Comparison of ENCODE assay signal across 1 cellular context in the genomic region with DNA sequence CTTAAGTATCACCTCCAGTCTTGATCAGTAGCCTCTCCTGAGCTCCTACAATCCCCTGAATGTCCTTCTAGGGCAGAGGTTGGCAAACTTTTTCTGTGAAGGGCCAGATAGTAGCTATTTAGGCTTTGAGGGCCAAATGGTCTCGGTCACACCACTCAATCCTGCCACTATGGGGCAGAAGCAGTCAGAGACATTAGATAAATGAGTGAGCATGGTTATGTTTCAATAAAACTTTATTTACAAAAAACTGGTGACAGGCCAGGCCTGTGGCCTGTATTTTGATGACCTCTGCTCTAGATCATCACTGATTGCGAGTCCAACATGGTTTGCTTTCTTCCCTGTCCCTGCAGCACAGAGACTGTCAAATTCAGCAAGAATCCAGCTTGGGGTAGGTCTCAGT.
TF ChIP-seq lines count a peak whose summit lies in the region.

No MANE protein-coding gene starts in this region.

TF ChIP-seq in GM23338, 12 proteins besides CTCF, POLR2A, EP300 and RAD21 (continued from another document):
- TF ChIP-seq EZH2 (IDR thresholded peaks at IDR 0.05; ENCODE audit: low read depth, unreplicated experiment), result no peak
- TF ChIP-seq CREB1 (CRISPR knock-in tag; IDR thresholded peaks at IDR 0.05; ENCODE audit: low read depth), result no peak
- no peak for TF ChIP-seq STAT1 (IDR thresholded peaks at IDR 0.05; ENCODE audit: unreplicated experiment)
- TF ChIP-seq, protein P1, sequence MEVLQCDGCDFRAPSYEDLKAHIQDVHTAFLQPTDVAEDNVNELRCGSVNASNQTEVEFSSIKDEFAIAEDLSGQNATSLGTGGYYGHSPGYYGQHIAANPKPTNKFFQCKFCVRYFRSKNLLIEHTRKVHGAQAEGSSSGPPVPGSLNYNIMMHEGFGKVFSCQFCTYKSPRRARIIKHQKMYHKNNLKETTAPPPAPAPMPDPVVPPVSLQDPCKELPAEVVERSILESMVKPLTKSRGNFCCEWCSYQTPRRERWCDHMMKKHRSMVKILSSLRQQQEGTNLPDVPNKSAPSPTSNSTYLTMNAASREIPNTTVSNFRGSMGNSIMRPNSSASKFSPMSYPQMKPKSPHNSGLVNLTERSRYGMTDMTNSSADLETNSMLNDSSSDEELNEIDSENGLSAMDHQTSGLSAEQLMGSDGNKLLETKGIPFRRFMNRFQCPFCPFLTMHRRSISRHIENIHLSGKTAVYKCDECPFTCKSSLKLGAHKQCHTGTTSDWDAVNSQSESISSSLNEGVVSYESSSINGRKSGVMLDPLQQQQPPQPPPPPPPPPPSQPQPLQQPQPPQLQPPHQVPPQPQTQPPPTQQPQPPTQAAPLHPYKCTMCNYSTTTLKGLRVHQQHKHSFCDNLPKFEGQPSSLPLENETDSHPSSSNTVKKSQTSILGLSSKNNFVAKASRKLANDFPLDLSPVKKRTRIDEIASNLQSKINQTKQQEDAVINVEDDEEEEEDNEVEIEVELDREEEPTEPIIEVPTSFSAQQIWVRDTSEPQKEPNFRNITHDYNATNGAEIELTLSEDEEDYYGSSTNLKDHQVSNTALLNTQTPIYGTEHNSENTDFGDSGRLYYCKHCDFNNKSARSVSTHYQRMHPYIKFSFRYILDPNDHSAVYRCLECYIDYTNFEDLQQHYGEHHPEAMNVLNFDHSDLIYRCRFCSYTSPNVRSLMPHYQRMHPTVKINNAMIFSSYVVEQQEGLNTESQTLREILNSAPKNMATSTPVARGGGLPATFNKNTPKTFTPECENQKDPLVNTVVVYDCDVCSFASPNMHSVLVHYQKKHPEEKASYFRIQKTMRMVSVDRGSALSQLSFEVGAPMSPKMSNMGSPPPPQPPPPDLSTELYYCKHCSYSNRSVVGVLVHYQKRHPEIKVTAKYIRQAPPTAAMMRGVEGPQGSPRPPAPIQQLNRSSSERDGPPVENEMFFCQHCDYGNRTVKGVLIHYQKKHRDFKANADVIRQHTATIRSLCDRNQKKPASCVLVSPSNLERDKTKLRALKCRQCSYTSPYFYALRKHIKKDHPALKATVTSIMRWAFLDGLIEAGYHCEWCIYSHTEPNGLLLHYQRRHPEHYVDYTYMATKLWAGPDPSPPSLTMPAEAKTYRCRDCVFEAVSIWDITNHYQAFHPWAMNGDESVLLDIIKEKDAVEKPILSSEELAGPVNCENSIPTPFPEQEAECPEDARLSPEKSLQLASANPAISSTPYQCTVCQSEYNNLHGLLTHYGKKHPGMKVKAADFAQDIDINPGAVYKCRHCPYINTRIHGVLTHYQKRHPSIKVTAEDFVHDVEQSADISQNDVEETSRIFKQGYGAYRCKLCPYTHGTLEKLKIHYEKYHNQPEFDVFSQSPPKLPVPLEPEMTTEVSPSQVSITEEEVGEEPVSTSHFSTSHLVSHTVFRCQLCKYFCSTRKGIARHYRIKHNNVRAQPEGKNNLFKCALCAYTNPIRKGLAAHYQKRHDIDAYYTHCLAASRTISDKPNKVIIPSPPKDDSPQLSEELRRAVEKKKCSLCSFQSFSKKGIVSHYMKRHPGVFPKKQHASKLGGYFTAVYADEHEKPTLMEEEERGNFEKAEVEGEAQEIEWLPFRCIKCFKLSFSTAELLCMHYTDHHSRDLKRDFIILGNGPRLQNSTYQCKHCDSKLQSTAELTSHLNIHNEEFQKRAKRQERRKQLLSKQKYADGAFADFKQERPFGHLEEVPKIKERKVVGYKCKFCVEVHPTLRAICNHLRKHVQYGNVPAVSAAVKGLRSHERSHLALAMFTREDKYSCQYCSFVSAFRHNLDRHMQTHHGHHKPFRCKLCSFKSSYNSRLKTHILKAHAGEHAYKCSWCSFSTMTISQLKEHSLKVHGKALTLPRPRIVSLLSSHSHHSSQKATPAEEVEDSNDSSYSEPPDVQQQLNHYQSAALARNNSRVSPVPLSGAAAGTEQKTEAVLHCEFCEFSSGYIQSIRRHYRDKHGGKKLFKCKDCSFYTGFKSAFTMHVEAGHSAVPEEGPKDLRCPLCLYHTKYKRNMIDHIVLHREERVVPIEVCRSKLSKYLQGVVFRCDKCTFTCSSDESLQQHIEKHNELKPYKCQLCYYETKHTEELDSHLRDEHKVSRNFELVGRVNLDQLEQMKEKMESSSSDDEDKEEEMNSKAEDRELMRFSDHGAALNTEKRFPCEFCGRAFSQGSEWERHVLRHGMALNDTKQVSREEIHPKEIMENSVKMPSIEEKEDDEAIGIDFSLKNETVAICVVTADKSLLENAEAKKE (CRISPR knock-in tag; IDR thresholded peaks at IDR 0.05), result no peak
- no peak for TF ChIP-seq JUNB (IDR thresholded peaks at IDR 0.05; ENCODE audit: unreplicated experiment)
